ENCODE assay signal across 1 cellular context in the genomic region with DNA sequence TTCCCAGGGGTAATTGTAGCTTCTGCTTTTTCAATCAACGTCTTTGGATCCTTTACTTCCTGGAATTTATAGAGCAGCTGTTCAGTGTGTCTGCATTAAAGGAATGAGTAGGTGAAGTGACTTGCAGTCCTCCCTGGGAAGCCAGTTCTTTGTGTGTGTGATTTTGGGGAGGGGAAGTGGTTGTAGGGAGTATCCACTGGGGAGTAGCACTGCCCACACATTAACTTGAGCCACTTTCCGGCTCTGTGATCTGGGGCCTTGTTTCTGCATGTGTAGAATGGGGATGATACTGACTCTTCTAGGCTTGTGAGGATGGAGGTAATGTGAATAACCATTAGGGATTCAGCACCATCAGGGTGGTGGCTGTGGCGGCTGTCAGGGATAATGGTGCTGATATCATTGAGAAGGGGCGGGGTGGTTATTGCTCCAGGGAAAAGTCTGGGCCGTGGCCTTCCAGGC.
TF ChIP-seq lines count a peak whose summit lies in the region.

No MANE protein-coding gene starts in this region.

TF ChIP-seq in WTC11, 78 proteins besides CTCF, POLR2A, EP300 and RAD21 (continued from another document):
- TF ChIP-seq, protein P1, sequence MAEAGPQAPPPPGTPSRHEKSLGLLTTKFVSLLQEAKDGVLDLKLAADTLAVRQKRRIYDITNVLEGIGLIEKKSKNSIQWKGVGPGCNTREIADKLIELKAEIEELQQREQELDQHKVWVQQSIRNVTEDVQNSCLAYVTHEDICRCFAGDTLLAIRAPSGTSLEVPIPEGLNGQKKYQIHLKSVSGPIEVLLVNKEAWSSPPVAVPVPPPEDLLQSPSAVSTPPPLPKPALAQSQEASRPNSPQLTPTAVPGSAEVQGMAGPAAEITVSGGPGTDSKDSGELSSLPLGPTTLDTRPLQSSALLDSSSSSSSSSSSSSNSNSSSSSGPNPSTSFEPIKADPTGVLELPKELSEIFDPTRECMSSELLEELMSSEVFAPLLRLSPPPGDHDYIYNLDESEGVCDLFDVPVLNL (CRISPR knock-in tag; IDR thresholded peaks at IDR 0.05; ENCODE audit: borderline replicate concordance, low read depth), result no peak
